In genomic region chr6:158014505-158015187, GRCh38 we compare ENCODE assay signal across 1 cellular context.
TF ChIP-seq lines count a peak whose summit lies in the region.

No MANE protein-coding gene starts in this region.

TF ChIP-seq in H1, 55 proteins besides CTCF, POLR2A, EP300 and RAD21:
- TF ChIP-seq MAX (IDR thresholded peaks at IDR 0.05): no peak
- TF ChIP-seq POLR2AphosphoS5 (IDR thresholded peaks at IDR 0.05; ENCODE audit: low read depth, low read length): no peak
- no peak for TF ChIP-seq TEAD4 (IDR thresholded peaks at IDR 0.05; ENCODE audit: low read depth, low read length)
- no peak for TF ChIP-seq CBX5 (IDR thresholded peaks at IDR 0.05; ENCODE audit: low read depth, low read length)
- TF ChIP-seq RXRA (IDR thresholded peaks at IDR 0.05; ENCODE audit: insufficient read depth, low read depth, low read length): no peak
- TF ChIP-seq SP4 (IDR thresholded peaks at IDR 0.05; ENCODE audit: low read length): no peak
- no peak for TF ChIP-seq TAF1 (IDR thresholded peaks at IDR 0.05; ENCODE audit: low read depth, low read length)
- no peak for TF ChIP-seq EZH2 (IDR thresholded peaks at IDR 0.05; ENCODE audit: low read depth, low read length, severe bottlenecking)
- no peak for TF ChIP-seq SIRT6 (IDR thresholded peaks at IDR 0.05; ENCODE audit: low read length)
- no peak for TF ChIP-seq TAF7 (optimal IDR thresholded peaks at IDR 0.05; ENCODE audit: borderline replicate concordance, low read depth, low read length)
- TF ChIP-seq KDM1A (IDR thresholded peaks at IDR 0.05; ENCODE audit: borderline replicate concordance, low read length): no peak
